ENCODE assay signal across 8 cellular contexts in genomic region chr6:149082320-149082719, GRCh38.
DNase-seq lines count a peak whose midpoint lies in the region; ATAC-seq, FAIRE-seq and TF ChIP-seq lines count a peak whose summit lies in the region.

No MANE protein-coding gene starts in this region.

- peak; percentile 89 for ATAC-seq in GM19043 (IDR thresholded peaks at IDR 0.05; ENCODE audit: low read depth, unreplicated experiment)

- DNase-seq in AG09319 (ENCODE audit: extremely low read depth, low read depth) (peak; percentile 63), HPDE6-E6E7 (ENCODE audit: extremely low spot score) (peak; percentile 51), midbrain (lab: John Stamatoyannopoulos, UW) (peak; percentile 76)
- DNase-seq in NK-92 treated with Interleukin-12 subunit alpha and Interleukin-12 subunit beta, amount 100 ng/mL, for 24 hours (lab: John Stamatoyannopoulos, UW) = peak; percentile 73
- peak; percentile 72 to 75 for DNase-seq in activated CD8-positive, alpha-beta memory T cell treated with anti-CD3 and anti-CD28 coated beads for 4 hours (ENCODE audit: low read depth in 2 of 2)
- DNase-seq in stimulated activated CD8-positive, alpha-beta memory T cell treated with anti-CD3 and anti-CD28 coated beads, Interleukin-7, amount 100 ng/mL, for 1 hour (ENCODE audit: low read depth in 2 of 2) = peak; percentile 65 to 81

- peak; percentile 56 for TF ChIP-seq CTCF in AG09319 (IDR thresholded peaks at IDR 0.05; ENCODE audit: low read depth, low read length)

- peak; percentile 78 for FAIRE-seq in endometrium (lab: Jason Lieb, UNC)

Comparison
In these comparisons a context has a peak if more than half of its experiments do, and no peak if none do; other contexts are left out.
1. Peak in every context shown above with its lines: DNase-seq and ATAC-seq.